19 cellular contexts compared by ENCODE assay signal in the genomic region with DNA sequence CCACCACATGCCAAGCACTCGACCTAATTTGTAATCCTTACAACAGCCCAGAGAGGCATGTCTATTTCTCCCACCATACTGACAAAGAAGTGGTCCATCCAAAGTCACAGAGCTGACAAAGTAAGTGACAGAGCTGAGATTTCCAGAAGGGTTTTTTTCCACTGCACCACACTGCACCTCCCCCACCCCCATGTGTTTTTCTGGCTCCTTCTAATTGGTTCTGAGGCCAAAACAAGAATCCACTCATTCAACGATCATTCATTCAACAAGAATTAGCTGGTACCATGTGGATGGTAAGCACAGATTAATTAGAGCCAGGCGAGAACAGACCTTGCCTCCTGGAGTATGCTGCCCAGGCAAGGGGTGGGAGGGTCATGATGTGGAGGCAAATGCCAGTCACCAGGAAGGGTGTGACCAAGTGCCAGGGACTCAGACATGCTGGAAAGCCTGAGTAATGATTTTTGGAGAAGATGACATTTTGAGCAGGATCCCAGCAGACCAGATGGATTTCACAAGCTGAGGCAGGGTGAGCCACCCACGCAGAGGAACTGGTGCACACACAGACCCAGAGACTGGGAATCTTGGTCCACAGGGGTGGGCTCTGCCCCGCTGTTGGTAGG. TPM values are rescaled to one million over a fixed set of nuclear protein-coding genes. Genes with fewer than 3 reads are reported as not detected.
DNase-seq lines count a peak whose midpoint lies in the region; ATAC-seq, FAIRE-seq and TF ChIP-seq lines count a peak whose summit lies in the region.
"Had no signal": no experiment of that assay in that cellular context is flagged by ENCODE, and none has a peak within 500 bp of the region (broad histone marks: within the 10 kb centered on the region; RNA-seq: fewer than 3 reads in every experiment).

No MANE protein-coding gene starts in this region.

- peak; percentile 15 for TF ChIP-seq POLR2A in GM15510 (IDR thresholded peaks at IDR 0.05; ENCODE audit: borderline replicate concordance, extremely low read depth, insufficient read length)

- no peak for TF ChIP-seq CTCF in bronchial epithelial cell (IDR thresholded peaks at IDR 0.05; ENCODE audit: insufficient read depth, low read length, severe bottlenecking)
- TF ChIP-seq CTCF in progenitor cell of endocrine pancreas (IDR thresholded peaks at IDR 0.05; ENCODE audit: unreplicated experiment): no peak
- TF ChIP-seq CTCF in kidney (IDR thresholded peaks at IDR 0.05; ENCODE audit: borderline replicate concordance, extremely low read depth, insufficient read depth): no peak

- peaks cover 4 to 47% (median 27%) of the 10 kb centered on the region in 5 donors for H3K36me3 Mint-ChIP-seq in naive thymus-derived CD4-positive, alpha-beta T cell
- H3K36me3 Mint-ChIP-seq in progenitor cell of endocrine pancreas (ENCODE audit: insufficient read depth): peaks cover 3% of the 10 kb centered on the region

- peak; percentile 24 for DNase-seq in activated CD4-positive, alpha-beta T cell treated with anti-CD3 and anti-CD28 coated beads for 48 hours
- DNase-seq in activated CD4-positive, alpha-beta T cell treated with anti-CD3 and anti-CD28 coated beads for 4 hours: no peak
- peak; percentile 32 for DNase-seq in bronchial epithelial cell (ENCODE audit: low read depth)
- no peak for DNase-seq in naive thymus-derived CD4-positive, alpha-beta T cell
- DNase-seq in progenitor cell of endocrine pancreas (ENCODE audit: low spot score, unreplicated experiment): no peak
- DNase-seq in kidney: no peak
- DNase-seq: amniotic stem cell, dermis blood vessel endothelial cell, KG1, mammary epithelial cell, Peyer's patch had no signal

- peaks cover 3% of the 10 kb centered on the region for H3K36me3 ChIP-seq in bronchial epithelial cell (ENCODE audit: control insufficient read depth, insufficient read depth, low read length)
- H3K36me3 ChIP-seq in naive thymus-derived CD4-positive, alpha-beta T cell (ENCODE audit: control insufficient read depth in 2 of 3, insufficient read depth in 3 of 3, low read length in 3 of 3): peaks cover 0 to 33% (median 9%) of the 10 kb centered on the region in 3 experiments
- no peaks in the 10 kb centered on the region for H3K36me3 ChIP-seq in kidney (ENCODE audit: control insufficient read depth in 1 of 2, insufficient read depth in 2 of 2, low read length in 2 of 2)

- H3K27me3 ChIP-seq in bronchial epithelial cell (ENCODE audit: control insufficient read depth, insufficient read depth, low read length): no peaks in the 10 kb centered on the region
- H3K27me3 ChIP-seq in naive thymus-derived CD4-positive, alpha-beta T cell (ENCODE audit: control insufficient read depth in 2 of 2, insufficient read depth in 2 of 2, low read length in 2 of 2): no peaks in the 10 kb centered on the region
- H3K27me3 ChIP-seq: esophagus muscularis mucosa, Peyer's patch had no signal

- H3K9me3 ChIP-seq in naive thymus-derived CD4-positive, alpha-beta T cell (ENCODE audit: control insufficient read depth in 2 of 3, low read length in 3 of 3): no peaks in the 10 kb centered on the region
- no peaks in the 10 kb centered on the region for H3K9me3 ChIP-seq in kidney (ENCODE audit: control insufficient read depth in 1 of 2, low read length in 2 of 2)
- H3K9me3 ChIP-seq: esophagus muscularis mucosa, HAP-1, Peyer's patch had no signal

- ATAC-seq in naive thymus-derived CD4-positive, alpha-beta T cell: peak; percentile 20
- ATAC-seq in GM18868 (IDR thresholded peaks at IDR 0.05; ENCODE audit: unreplicated experiment): no peak

- H3K27ac Mint-ChIP-seq in naive thymus-derived CD4-positive, alpha-beta T cell: peak overlapping the region in 2 of 9 donors; percentile 47 to 56
- no peak overlapping the region for H3K27ac Mint-ChIP-seq in progenitor cell of endocrine pancreas

- peak; percentile 58 for FAIRE-seq in bronchial epithelial cell (lab: Jason Lieb, UNC)
- no peak for FAIRE-seq in kidney (lab: Jason Lieb, UNC)
- FAIRE-seq: A204.1 had no signal

- CTCF ChIA-PET in naive thymus-derived CD4-positive, alpha-beta T cell (lab: Charles Lee): interaction anchor here (0.7 kb wide), 1 partner anchor 38 kb away, joined by 3 read pairs; no protein-coding TSS in a partner anchor

- H3K27ac ChIP-seq in naive thymus-derived CD4-positive, alpha-beta T cell (ENCODE audit: low read depth, low read length): no peak overlapping the region
- H3K27ac ChIP-seq in kidney (ENCODE audit: low read depth in 2 of 2, low read length in 2 of 2): no peak overlapping the region
- H3K27ac ChIP-seq: Peyer's patch had no signal

- intact Hi-C loops in naive thymus-derived CD4-positive, alpha-beta T cell (cut with micrococcal nuclease): no loop called here
- intact Hi-C loops in kidney (cut with DNase I): no loop called here

- H3K4me3 Mint-ChIP-seq in naive thymus-derived CD4-positive, alpha-beta T cell: no peak overlapping the region
- H3K4me3 Mint-ChIP-seq in progenitor cell of endocrine pancreas (ENCODE audit: low read depth): no peak overlapping the region

- H3K9ac ChIP-seq in kidney (ENCODE audit: low read length in 2 of 2): no peak overlapping the region

- H3K4me1 ChIP-seq in naive thymus-derived CD4-positive, alpha-beta T cell (ENCODE audit: control insufficient read depth in 2 of 2, insufficient read depth in 2 of 2, low read length in 2 of 2): no peaks in the 10 kb centered on the region
- H3K4me1 ChIP-seq in kidney (ENCODE audit: control insufficient read depth in 1 of 2, insufficient read depth in 1 of 2, low read depth in 1 of 2, low read length in 2 of 2): no peaks in the 10 kb centered on the region
- H3K4me1 ChIP-seq: HAP-1, Peyer's patch had no signal

- no peak overlapping the region for H3K4me3 ChIP-seq in bronchial epithelial cell (ENCODE audit: low read depth, low read length)
- no peak overlapping the region for H3K4me3 ChIP-seq in naive thymus-derived CD4-positive, alpha-beta T cell (ENCODE audit: low read length)
- H3K4me3 ChIP-seq in kidney (ENCODE audit: low read length in 2 of 2): no peak overlapping the region
- H3K4me3 ChIP-seq: esophagus muscularis mucosa, HAP-1, Peyer's patch had no signal

- POLR2A ChIA-PET in naive thymus-derived CD4-positive, alpha-beta T cell (lab: Charles Lee): no interaction called here

- H3K9me3 Mint-ChIP-seq in naive thymus-derived CD4-positive, alpha-beta T cell: no peaks in the 10 kb centered on the region
- H3K9me3 Mint-ChIP-seq in progenitor cell of endocrine pancreas (ENCODE audit: low read depth): no peaks in the 10 kb centered on the region

- H3K27me3 Mint-ChIP-seq in naive thymus-derived CD4-positive, alpha-beta T cell: no peaks in the 10 kb centered on the region
- H3K27me3 Mint-ChIP-seq in progenitor cell of endocrine pancreas: no peaks in the 10 kb centered on the region

- peaks cover 0 to 23% (median 7%) of the 10 kb centered on the region in 7 donors for H3K4me1 Mint-ChIP-seq in naive thymus-derived CD4-positive, alpha-beta T cell
- no peaks in the 10 kb centered on the region for H3K4me1 Mint-ChIP-seq in progenitor cell of endocrine pancreas (ENCODE audit: low read depth)

RNA-seq across cellular contexts. Expression of a gene that starts 14.9 kb away (rescaled TPM):
- total RNA-seq in bronchial epithelial cell (under 0.01 TPM in 1 of 2 replicates, not detected in the other), progenitor cell of endocrine pancreas (not detected in 2 replicates), kidney (0.22 TPM)
- total RNA-seq in naive thymus-derived CD4-positive, alpha-beta T cell: 1 to 10 TPM in 1 of 5 experiments, under 1 TPM in 2, not detected in 2; 0.44 to 1.7 (median 0.48) TPM
- not detected for polyA plus RNA-seq in naive thymus-derived CD4-positive, alpha-beta T cell
- not detected for polyA plus RNA-seq in kidney (ENCODE audit: insufficient read depth, low read depth, low replicate concordance)
- total RNA-seq: dermis blood vessel endothelial cell, mammary epithelial cell, Peyer's patch had no signal
- polyA plus RNA-seq: mammary epithelial cell had no signal

RNA-seq across cellular contexts. Expression of a gene that starts 21.5 kb away (rescaled TPM):
- total RNA-seq in bronchial epithelial cell (1.8 and 3.2 TPM in 2 replicates), progenitor cell of endocrine pancreas (21.5 and 24.6 TPM in 2 replicates), kidney (39.8 TPM)
- 10 to 100 TPM; 10.5 to 67.9 (median 12.2) TPM for total RNA-seq in naive thymus-derived CD4-positive, alpha-beta T cell
- 10 to 100 TPM; 10.0 to 16.7 TPM for polyA plus RNA-seq in naive thymus-derived CD4-positive, alpha-beta T cell
- polyA plus RNA-seq in kidney (ENCODE audit: insufficient read depth, low read depth, low replicate concordance): 6.0 TPM

RNA-seq across cellular contexts. Expression of a gene that starts 24.4 kb away (rescaled TPM):
- total RNA-seq in bronchial epithelial cell: not detected in 2 replicates
- total RNA-seq in naive thymus-derived CD4-positive, alpha-beta T cell: not detected
- not detected for polyA plus RNA-seq in naive thymus-derived CD4-positive, alpha-beta T cell
- not detected in 2 replicates for total RNA-seq in progenitor cell of endocrine pancreas
- total RNA-seq in kidney: not detected
- polyA plus RNA-seq in kidney (ENCODE audit: insufficient read depth, low read depth, low replicate concordance): not detected
- total RNA-seq: activated CD8-positive, alpha-beta memory T cell treated with anti-CD3 and anti-CD28 coated beads for 36 hours; dermis blood vessel endothelial cell; esophagus muscularis mucosa; mammary epithelial cell; Peyer's patch; subcutaneous adipose tissue; T-helper 2 cell treated with Interferon-gamma antibody and Interleukin-4, amounts not matched to agents 100 ng/mL and 5 ng/mL, for 36 hours had no signal
- polyA plus RNA-seq: mammary epithelial cell had no signal

RNA-seq across cellular contexts. Expression of a gene that starts 54.9 kb away (rescaled TPM):
- total RNA-seq in bronchial epithelial cell (not detected in 2 replicates), progenitor cell of endocrine pancreas (1.9 and 2.1 TPM in 2 replicates), kidney (2.6 TPM)
- total RNA-seq in naive thymus-derived CD4-positive, alpha-beta T cell: under 1 TPM in 3 of 5 experiments, not detected in 2; 0.19 to 0.47 (median 0.27) TPM
- polyA plus RNA-seq in naive thymus-derived CD4-positive, alpha-beta T cell: under 1 TPM; 0.08 to 0.44 TPM
- 5.5 TPM for polyA plus RNA-seq in kidney (ENCODE audit: insufficient read depth, low read depth, low replicate concordance)

Comparison
In these comparisons a context has a peak if more than half of its experiments do, and no peak if none do; other contexts are left out.
1. DNase-seq: peak in activated CD4-positive, alpha-beta T cell treated with anti-CD3 and anti-CD28 coated beads for 48 hours (single experiment) and bronchial epithelial cell (single experiment); none in activated CD4-positive, alpha-beta T cell treated with anti-CD3 and anti-CD28 coated beads for 4 hours (0 of 2), naive thymus-derived CD4-positive, alpha-beta T cell (0 of 9), progenitor cell of endocrine pancreas (single experiment) and kidney (single experiment).